In genomic region chr15:85383470-85384148, GRCh38 we compare ENCODE assay signal across 15 cellular contexts. TPM values are rescaled to one million over a fixed set of nuclear protein-coding genes. Genes with fewer than 3 reads are reported as not detected.
A peak's percentile ranks its signal among the peaks of the same experiment; 100 is the strongest.
DNase-seq lines count a peak whose midpoint lies in the region; ATAC-seq and TF ChIP-seq lines count a peak whose summit lies in the region.
"Had no signal": no experiment of that assay in that cellular context is flagged by ENCODE, and none has a peak within 500 bp of the region (broad histone marks: within the 10 kb centered on the region; RNA-seq: fewer than 3 reads in every experiment).

No MANE protein-coding gene starts in this region.

- no peak overlapping the region for H2AFZ ChIP-seq in ACC112 (ENCODE audit: low read length, unreplicated experiment)
- H2AFZ ChIP-seq in hepatocyte: no peak overlapping the region
- H2AFZ ChIP-seq: GM23338 had no signal

- peak overlapping the region; percentile 64 for H3K4me3 Mint-ChIP-seq in CD4-positive, alpha-beta T cell
- H3K4me3 Mint-ChIP-seq: GM23338 had no signal

- H3K27ac ChIP-seq in ACC112 (ENCODE audit: low read depth, low read length) (no peak overlapping the region), Panc1 (ENCODE audit: low read length) (peak overlapping the region; percentile 80), hepatocyte (peak overlapping the region; percentile 39), substantia nigra (ENCODE audit: low read depth, low read length, poor library complexity, severe bottlenecking) (no peak overlapping the region)
- H3K27ac ChIP-seq in CD4-positive, alpha-beta T cell (ENCODE audit: low read depth, low read length): no peak overlapping the region
- H3K27ac ChIP-seq: prostate gland, suprapubic skin had no signal

- CTCF ChIA-PET in CD4-positive, alpha-beta T cell (lab: Charles Lee): interaction anchor here (0.6 to 2.1 kb wide), 2 partner anchors 23 to 87 kb away, joined by 3 to 12 read pairs; no protein-coding TSS in a partner anchor
- CTCF ChIA-PET in Panc1 (lab: Charles Lee): interaction anchor here (0.7 to 1.4 kb wide), 2 partner anchors 53 to 87 kb away, joined by 3 to 4 read pairs; no protein-coding TSS in a partner anchor

- ATAC-seq in CD4-positive, alpha-beta T cell (ENCODE audit: poor library complexity): no peak
- no peak for ATAC-seq in Panc1
- no peak for ATAC-seq in GM19023 (IDR thresholded peaks at IDR 0.05; ENCODE audit: unreplicated experiment)
- ATAC-seq: GM23338 had no signal

- H3K36me3 ChIP-seq in ACC112 (ENCODE audit: insufficient read depth, low read length): no peaks in the 10 kb centered on the region
- no peaks in the 10 kb centered on the region for H3K36me3 ChIP-seq in Panc1 (ENCODE audit: control insufficient read depth, insufficient read depth, low read length)
- H3K36me3 ChIP-seq in hepatocyte (replicated peaks; ENCODE audit: insufficient read depth, low read depth): no peaks in the 10 kb centered on the region
- H3K36me3 ChIP-seq in H7 (replicated peaks; ENCODE audit: control insufficient read depth, insufficient read depth, low read length): no peaks in the 10 kb centered on the region
- H3K36me3 ChIP-seq: prostate gland, suprapubic skin had no signal

- H3K27me3 Mint-ChIP-seq in CD4-positive, alpha-beta T cell: no peaks in the 10 kb centered on the region

- no peaks in the 10 kb centered on the region for H3K9me3 ChIP-seq in CD4-positive, alpha-beta T cell (ENCODE audit: control insufficient read depth, low read length)
- H3K9me3 ChIP-seq in Panc1 (ENCODE audit: control insufficient read depth, insufficient read depth, low read depth, low read length) (no peaks in the 10 kb centered on the region), hepatocyte (ENCODE audit: low read depth) (no peaks in the 10 kb centered on the region)
- H3K9me3 ChIP-seq: prostate gland, suprapubic skin had no signal

- TF ChIP-seq CTCF in CD4-positive, alpha-beta T cell (IDR thresholded peaks at IDR 0.05): no peak
- TF ChIP-seq CTCF in Panc1 (IDR thresholded peaks at IDR 0.05) (no peak), hepatocyte (IDR thresholded peaks at IDR 0.05; ENCODE audit: poor library complexity) (no peak)

- peak overlapping the region; percentile 81 for H3K4me2 ChIP-seq in hepatocyte
- H3K4me2 ChIP-seq: GM23338 had no signal

- intact Hi-C loops in CD4-positive, alpha-beta T cell (cut with DNase I, micrococcal nuclease): loop anchor here (5.0 to 10.0 kb wide), 2 partner anchors 51 to 321 kb away; no protein-coding TSS in a partner anchor
- intact Hi-C loops in Panc1 (cut with micrococcal nuclease; ENCODE audit: unreplicated experiment): no loop called here

- H3K4me1 Mint-ChIP-seq in CD4-positive, alpha-beta T cell (ENCODE audit: low read depth): peaks cover 60% of the 10 kb centered on the region

- H3K4me3 ChIP-seq in ACC112 (ENCODE audit: low read depth, low read length): 0 out of 2 replicates have a peak overlapping the region, but pooled peaks have one; percentile 3
- H3K4me3 ChIP-seq in Panc1 (ENCODE audit: low read depth in 2 of 2, low read length in 2 of 2): peak overlapping the region in 1 of 2 experiments; percentile 74; a peak in 1 of 4 replicates
- H3K4me3 ChIP-seq in hepatocyte: no peak overlapping the region
- H3K4me3 ChIP-seq in H7 (ENCODE audit: insufficient read depth, low read depth, low read length): no peak overlapping the region
- H3K4me3 ChIP-seq: GM23338, prostate gland, suprapubic skin had no signal

- H3K36me3 Mint-ChIP-seq in CD4-positive, alpha-beta T cell (ENCODE audit: low read depth): peaks cover 16% of the 10 kb centered on the region

- in situ Hi-C loops in Panc1 (cut with HindIII; ENCODE audit: low pct_unique_long_range_greater_than_20kb, low sequenced_read_pairs): no loop called here

- no TSS peak for BruUV-seq in Panc1 (replicated peaks; lab: Mats Ljungman, UMichigan)

- peaks cover 65% of the 10 kb centered on the region for H4K20me1 ChIP-seq in hepatocyte (ENCODE audit: insufficient read depth, poor library complexity, severe bottlenecking)

- POLR2A ChIA-PET in CD4-positive, alpha-beta T cell (lab: Charles Lee): interaction anchor here (0.7 to 1.9 kb wide), 6 partner anchors 9 to 54 kb away, joined by 3 to 9 read pairs (median 4); no protein-coding TSS in a partner anchor
- POLR2A ChIA-PET in Panc1 (lab: Charles Lee): no interaction called here

- H3K27ac Mint-ChIP-seq in CD4-positive, alpha-beta T cell: peak overlapping the region; percentile 53
- H3K27ac Mint-ChIP-seq: GM23338 had no signal

- peaks cover 76% of the 10 kb centered on the region for H3K79me2 ChIP-seq in ACC112 (ENCODE audit: control insufficient read depth, insufficient read depth, low read length, unreplicated experiment)
- H3K79me2 ChIP-seq in hepatocyte: peaks cover 78% of the 10 kb centered on the region

- no peaks in the 10 kb centered on the region for H3K9me3 Mint-ChIP-seq in CD4-positive, alpha-beta T cell
- H3K9me3 Mint-ChIP-seq: GM23338 had no signal

- WGBS in hepatocyte (ENCODE audit: low lambda C conversion rate, missing lambda C conversion rate): 70% methylated on average over 2 of the region's 2 CpGs

- DNase-seq in CD4-positive, alpha-beta T cell: no peak
- no peak for DNase-seq in Panc1 (ENCODE audit: low read depth, low spot score)
- no peak for DNase-seq in hepatocyte (ENCODE audit: low spot score)
- no peak for DNase-seq in substantia nigra (lab: John Stamatoyannopoulos, UW)
- no peak for DNase-seq in H7
- no peak for DNase-seq in NCI-H1417 (lab: John Stamatoyannopoulos, UW)
- DNase-seq: COR-L47, NCI-H1105 treated with DMSO at 0.1 percent for 48 hours, NCI-H446, RPMI8226 had no signal

- H3K9me2 ChIP-seq in hepatocyte (replicated peaks; ENCODE audit: insufficient read depth): no peaks in the 10 kb centered on the region

- H3K27me3 ChIP-seq in ACC112 (ENCODE audit: insufficient read depth, low read length) (no peaks in the 10 kb centered on the region), Panc1 (ENCODE audit: control insufficient read depth, insufficient read depth, low read length) (no peaks in the 10 kb centered on the region), hepatocyte (no peaks in the 10 kb centered on the region), H7 (ENCODE audit: control insufficient read depth, insufficient read depth, low read length) (no peaks in the 10 kb centered on the region)
- H3K27me3 ChIP-seq in CD4-positive, alpha-beta T cell (ENCODE audit: control insufficient read depth, insufficient read depth, low read length): no peaks in the 10 kb centered on the region
- H3K27me3 ChIP-seq: suprapubic skin had no signal

- H3K4me1 ChIP-seq in ACC112 (ENCODE audit: control insufficient read depth, insufficient read depth, low read length, unreplicated experiment): peaks cover 18% of the 10 kb centered on the region
- peaks cover 26% of the 10 kb centered on the region for H3K4me1 ChIP-seq in Panc1 (ENCODE audit: control insufficient read depth, insufficient read depth, low read length)
- H3K4me1 ChIP-seq in hepatocyte (ENCODE audit: insufficient read depth): peaks cover 19% of the 10 kb centered on the region
- H3K4me1 ChIP-seq: prostate gland had no signal

RNA-seq across cellular contexts. Expression of gene AKAP13, which starts 3.2 kb away (rescaled TPM):
- total RNA-seq in CD4-positive, alpha-beta T cell: 100 to 1,000 TPM; 282 to 304 TPM
- 94.2 TPM for total RNA-seq in Panc1 (2021; ENCODE audit: unreplicated experiment)
- 45.1 TPM for polyA plus RNA-seq in Panc1 (2012; ENCODE audit: insufficient read length)
- total RNA-seq in hepatocyte: 80.9 and 82.8 TPM in 2 replicates
- polyA plus RNA-seq in hepatocyte: 55.6 and 61.0 TPM in 2 replicates
- total RNA-seq in H7 (2014; rRNA removed; shearing (Covaris generic)): 26.2 and 32.7 TPM in 2 replicates

Comparison
In these comparisons a context has a peak if more than half of its experiments do, and no peak if none do; other contexts are left out.
1. H3K27ac ChIP-seq: peak in Panc1 (single experiment) and hepatocyte (single experiment); none in ACC112 (single experiment), CD4-positive, alpha-beta T cell (single experiment) and substantia nigra (single experiment).